In genomic region chr1:22570140-22570909, GRCh38 we compare ENCODE assay signal across 31 cellular contexts. TPM values are rescaled to one million over a fixed set of nuclear protein-coding genes. Genes with fewer than 3 reads are reported as not detected.
"Had no signal": no experiment of that assay in that cellular context is flagged by ENCODE, and none has a peak within 500 bp of the region (broad histone marks: within the 10 kb centered on the region; RNA-seq: fewer than 3 reads in every experiment).

No MANE protein-coding gene starts in this region.

- H3K4me1 Mint-ChIP-seq: activated CD8-positive, alpha-beta memory T cell treated with anti-CD3 and anti-CD28 coated beads, Interleukin-2, amount 10 ng/mL, durations not matched to agents 7 days and 5 days; activated T-helper 17 cell treated with anti-CD3 and anti-CD28 coated beads, Interleukin-2, amount 50 U/mL, for 72 hours had no signal

- H3K36me3 Mint-ChIP-seq: activated CD8-positive, alpha-beta memory T cell treated with anti-CD3 and anti-CD28 coated beads, Interleukin-2, amount 10 ng/mL, durations not matched to agents 7 days and 5 days; activated naive CD8-positive, alpha-beta T cell had no signal

- FAIRE-seq: astrocyte had no signal

- H3K9me3 Mint-ChIP-seq: activated naive CD4-positive, alpha-beta T cell treated with anti-CD3 and anti-CD28 coated beads for 36 hours; activated T-cell treated with anti-CD3 and anti-CD28 coated beads, Interleukin-2, amount 50 U/mL, for 4 hours; activated T-helper 17 cell treated with anti-CD3 and anti-CD28 coated beads, Interleukin-2, amount 50 U/mL, for 72 hours; T-helper 1 cell treated with Interleukin-12 subunit alpha and Interleukin-12 subunit beta and Interleukin-4 antibody, amounts not matched to agents 30 μg/mL and 1 μg/mL, for 36 hours had no signal

- H3K27me3 ChIP-seq: cardiac muscle cell had no signal

- H3K4me3 ChIP-seq: cardiac muscle cell had no signal

- H3K27ac Mint-ChIP-seq: activated CD8-positive, alpha-beta memory T cell treated with anti-CD3 and anti-CD28 coated beads, Interleukin-2, amount 10 ng/mL, durations not matched to agents 7 days and 5 days; activated CD8-positive, alpha-beta T cell treated with anti-CD3 and anti-CD28 coated beads, Interleukin-2, amount 10 ng/mL, durations not matched to agents 7 days and 5 days; activated naive CD4-positive, alpha-beta T cell treated with anti-CD3 and anti-CD28 coated beads for 36 hours; activated naive CD8-positive, alpha-beta T cell; activated T-helper 17 cell treated with anti-CD3 and anti-CD28 coated beads, Interleukin-2, amount 50 U/mL, for 72 hours; T-helper 1 cell treated with Interleukin-12 subunit alpha and Interleukin-12 subunit beta and Interleukin-4 antibody, amounts not matched to agents 30 μg/mL and 1 μg/mL, for 36 hours had no signal

- H3K36me3 ChIP-seq: cardiac muscle cell had no signal

- H3K4me3 Mint-ChIP-seq: activated CD8-positive, alpha-beta memory T cell treated with anti-CD3 and anti-CD28 coated beads, Interleukin-2, amount 10 ng/mL, durations not matched to agents 7 days and 5 days; activated CD8-positive, alpha-beta T cell treated with anti-CD3 and anti-CD28 coated beads, Interleukin-2, amount 10 ng/mL, durations not matched to agents 7 days and 5 days; activated naive CD4-positive, alpha-beta T cell treated with anti-CD3 and anti-CD28 coated beads for 36 hours; activated naive CD8-positive, alpha-beta T cell; activated T-cell treated with anti-CD3 and anti-CD28 coated beads, Interleukin-2, amount 50 U/mL, for 4 hours; activated T-helper 17 cell treated with anti-CD3 and anti-CD28 coated beads, Interleukin-2, amount 50 U/mL, for 72 hours; brain; T-helper 1 cell treated with Interleukin-12 subunit alpha and Interleukin-12 subunit beta and Interleukin-4 antibody, amounts not matched to agents 30 μg/mL and 1 μg/mL, for 36 hours had no signal

- DNase-seq: activated CD4-positive, alpha-beta T cell treated with anti-CD3 and anti-CD28 coated beads for 48 hours; activated CD4-positive, alpha-beta T cell treated with anti-CD3 and anti-CD28 coated beads, Interleukin-2, amount 50 U/mL, for 4 hours; activated CD4-positive, CD25-positive, alpha-beta regulatory T cell treated with anti-CD3 and anti-CD28 coated beads, Interleukin-2, amount 50 U/mL, for 72 hours; activated CD8-positive, alpha-beta memory T cell treated with anti-CD3 and anti-CD28 coated beads, Interleukin-2, amount 10 ng/mL, durations not matched to agents 7 days and 5 days; activated CD8-positive, alpha-beta T cell treated with anti-CD3 and anti-CD28 coated beads, Interleukin-2, amount 10 ng/mL, durations not matched to agents 7 days and 5 days; activated gamma-delta T cell; activated naive CD4-positive, alpha-beta T cell treated with anti-CD3 and anti-CD28 coated beads for 36 hours; activated T-cell treated with anti-CD3 and anti-CD28 coated beads, Interleukin-2, amount 50 U/mL, for 4 hours; amygdala; KG1; NCI-H1092; NCI-H1417; NCI-H1930; NCI-H2107; NCI-H2171 treated with DMSO at 0.1 percent for 48 hours; NCI-H345; NCI-H510A; NCI-H526 treated with DMSO at 0.1 percent for 48 hours; NCI-H82; SIG-M5; SW 1271 had no signal

- H3K27me3 Mint-ChIP-seq: activated CD8-positive, alpha-beta memory T cell treated with anti-CD3 and anti-CD28 coated beads, Interleukin-2, amount 10 ng/mL, durations not matched to agents 7 days and 5 days had no signal

- H3K27ac ChIP-seq: cardiac muscle cell had no signal

- ATAC-seq: activated CD8-positive, alpha-beta memory T cell treated with anti-CD3 and anti-CD28 coated beads, Interleukin-2, amount 10 ng/mL, durations not matched to agents 7 days and 5 days; activated CD8-positive, alpha-beta T cell treated with anti-CD3 and anti-CD28 coated beads, Interleukin-2, amount 10 ng/mL, durations not matched to agents 7 days and 5 days; activated T-cell treated with anti-CD3 and anti-CD28 coated beads, Interleukin-2, amount 50 U/mL, for 4 hours; activated T-helper 17 cell treated with anti-CD3 and anti-CD28 coated beads, Interleukin-2, amount 50 U/mL, for 72 hours had no signal

RNA-seq across cellular contexts. Expression of gene EPHA8, which starts 7.0 kb away (rescaled TPM):
- total RNA-seq: activated CD8-positive, alpha-beta memory T cell treated with anti-CD3 and anti-CD28 coated beads, Interleukin-2, amount 10 ng/mL, durations not matched to agents 7 days and 5 days; activated CD8-positive, alpha-beta T cell treated with anti-CD3 and anti-CD28 coated beads, Interleukin-2, amount 10 ng/mL, durations not matched to agents 7 days and 5 days; activated naive CD4-positive, alpha-beta T cell treated with anti-CD3 and anti-CD28 coated beads for 36 hours; activated T-cell treated with anti-CD3 and anti-CD28 coated beads, Interleukin-2, amount 50 U/mL, for 4 hours; activated T-helper 17 cell treated with anti-CD3 and anti-CD28 coated beads, Interleukin-2, amount 50 U/mL, for 72 hours; LHCN-M2; M059J; OCI-LY7; RPMI7951 had no signal
